ENCODE assay signal across 24 cellular contexts in genomic region chr9:130244548-130245165, GRCh38. TPM values are rescaled to one million over a fixed set of nuclear protein-coding genes. Genes with fewer than 3 reads are reported as not detected.
"Had no signal": no experiment of that assay in that cellular context is flagged by ENCODE, and none has a peak within 500 bp of the region (broad histone marks: within the 10 kb centered on the region; RNA-seq: fewer than 3 reads in every experiment).

No MANE protein-coding gene starts in this region.

- H3K9me3 ChIP-seq: esophagus squamous epithelium, heart right ventricle, lower lobe of right lung, ovary, right lobe of liver, stomach, thyroid gland had no signal

- H3K4me3 ChIP-seq: dorsolateral prefrontal cortex, esophagus squamous epithelium, heart right ventricle, lower lobe of right lung, ovary, right lobe of liver, smooth muscle cell, stomach, thyroid gland had no signal

- H3K9me3 Mint-ChIP-seq: naive thymus-derived CD8-positive, alpha-beta T cell; nephron progenitor cell; stimulated activated effector memory CD8-positive, alpha-beta T cell treated with anti-CD3 and anti-CD28 coated beads, Interleukin-12 subunit alpha, Interleukin-12 subunit beta, amount 100 ng/mL, for 72 hours; type B pancreatic cell had no signal

- H3K36me3 ChIP-seq: esophagus squamous epithelium, heart right ventricle, lower lobe of right lung, ovary, right lobe of liver, stomach, thyroid gland had no signal

- H3K4me2 ChIP-seq: smooth muscle cell had no signal

- H3K27ac Mint-ChIP-seq: nephron progenitor cell; stimulated activated effector memory CD8-positive, alpha-beta T cell treated with anti-CD3 and anti-CD28 coated beads, Interleukin-12 subunit alpha, Interleukin-12 subunit beta, amount 100 ng/mL, for 72 hours; type B pancreatic cell had no signal

- ATAC-seq: left colon; naive thymus-derived CD8-positive, alpha-beta T cell; right lobe of liver; stimulated activated effector memory CD8-positive, alpha-beta T cell treated with anti-CD3 and anti-CD28 coated beads, Interleukin-12 subunit alpha, Interleukin-12 subunit beta, amount 100 ng/mL, for 72 hours had no signal

- H3K27me3 ChIP-seq: dorsolateral prefrontal cortex, heart right ventricle, ovary, right lobe of liver, thyroid gland had no signal

- H3K36me3 Mint-ChIP-seq: naive thymus-derived CD8-positive, alpha-beta T cell; stimulated activated effector memory CD8-positive, alpha-beta T cell treated with anti-CD3 and anti-CD28 coated beads, Interleukin-12 subunit alpha, Interleukin-12 subunit beta, amount 100 ng/mL, for 72 hours; type B pancreatic cell had no signal

- DNase-seq: effector CD8-positive, alpha-beta T cell; esophagus squamous epithelium; foreskin melanocyte; glutamatergic neuron; heart right ventricle; hippocampal formation; kidney glomerular epithelial cell; left colon; left ventricle myocardium superior; lower lobe of right lung; naive thymus-derived CD8-positive, alpha-beta T cell; nephron progenitor cell; occipital lobe; ovary; stimulated activated CD4-positive, alpha-beta T cell treated with anti-CD3 and anti-CD28 coated beads, Interleukin-2, amount 100 ng/mL, for 24 hours; stimulated activated CD4-positive, alpha-beta T cell treated with anti-CD3 and anti-CD28 coated beads, Interleukin-4, amount 100 ng/mL, for 24 hours; stimulated activated naive CD4-positive, alpha-beta T cell treated with Interleukin-2 at 50 U/mL for 16 hours; stomach; thyroid gland had no signal

- H3K4me3 Mint-ChIP-seq: nephron progenitor cell; stimulated activated effector memory CD8-positive, alpha-beta T cell treated with anti-CD3 and anti-CD28 coated beads, Interleukin-12 subunit alpha, Interleukin-12 subunit beta, amount 100 ng/mL, for 72 hours; type B pancreatic cell had no signal

- H3K27me3 Mint-ChIP-seq: naive thymus-derived CD8-positive, alpha-beta T cell had no signal

- H3K27ac ChIP-seq: dorsolateral prefrontal cortex, esophagus squamous epithelium, heart right ventricle, lower lobe of right lung, ovary, right lobe of liver, stomach, thyroid gland had no signal

RNA-seq across cellular contexts. Expression of gene HMCN2, which starts 20.9 kb away (rescaled TPM):
- total RNA-seq: naive thymus-derived CD8-positive, alpha-beta T cell; occipital lobe had no signal
- polyA plus RNA-seq: naive thymus-derived CD8-positive, alpha-beta T cell; smooth muscle cell had no signal
